ENCODE assay signal across 21 cellular contexts in genomic region chr2:190333395-190333794, GRCh38.
"Had no signal": no experiment of that assay in that cellular context is flagged by ENCODE, and none has a peak within 500 bp of the region (broad histone marks: within the 10 kb centered on the region; RNA-seq: fewer than 3 reads in every experiment).

No MANE protein-coding gene starts in this region.

- H3K4me3 ChIP-seq: prostate gland, right atrium auricular region, skin epidermis, upper lobe of right lung had no signal

- H3K27me3 ChIP-seq: right atrium auricular region, upper lobe of right lung had no signal

- H3K4me1 Mint-ChIP-seq: nephron progenitor cell; stimulated activated naive CD8-positive, alpha-beta T cell treated with anti-CD3 and anti-CD28 coated beads, Interleukin-15, amount 100 ng/mL, for 72 hours had no signal

- H3K4me3 Mint-ChIP-seq: activated T-cell treated with anti-CD3 and anti-CD28 coated beads, Interleukin-2, amount 50 U/mL, for 72 hours; nephron progenitor cell; stimulated activated naive CD8-positive, alpha-beta T cell treated with anti-CD3 and anti-CD28 coated beads, Interleukin-15, amount 100 ng/mL, for 72 hours had no signal

- ATAC-seq: activated T-cell treated with anti-CD3 and anti-CD28 coated beads, Interleukin-2, amount 50 U/mL, for 72 hours; stimulated activated naive CD8-positive, alpha-beta T cell treated with anti-CD3 and anti-CD28 coated beads, Interleukin-15, amount 100 ng/mL, for 72 hours; upper lobe of right lung had no signal

- DNase-seq: activated CD4-positive, alpha-beta T cell treated with anti-CD3 and anti-CD28 coated beads, Interleukin-2, amount 50 U/mL, for 1 hour; activated CD4-positive, CD25-positive, alpha-beta regulatory T cell treated with anti-CD3 and anti-CD28 coated beads, Interleukin-2, amount 50 U/mL, for 72 hours; activated CD8-positive, alpha-beta memory T cell treated with anti-CD3 and anti-CD28 coated beads for 24 hours; activated effector memory CD4-positive, alpha-beta T cell treated with anti-CD3 and anti-CD28 coated beads, Interleukin-2, amount 50 U/mL, for 16 hours; activated naive CD4-positive, alpha-beta T cell treated with anti-CD3 and anti-CD28 coated beads, Interleukin-2, amount 50 U/mL, for 16 hours; activated T-cell treated with anti-CD3 and anti-CD28 coated beads, Interleukin-2, amount 50 U/mL, for 72 hours; cerebellar nuclear complex; effector CD8-positive, alpha-beta T cell; foreskin fibroblast; hippocampal formation; left colon; midbrain; nephron progenitor cell; occipital lobe; stimulated activated CD4-positive, alpha-beta T cell treated with anti-CD3 and anti-CD28 coated beads, Interleukin-4, amount 100 ng/mL, for 1 hour; stimulated activated naive CD8-positive, alpha-beta T cell treated with anti-CD3 and anti-CD28 coated beads, Interleukin-15, amount 100 ng/mL, for 72 hours; T1000; upper lobe of right lung had no signal

- H3K27ac ChIP-seq: prostate gland, upper lobe of right lung had no signal

- H3K27ac Mint-ChIP-seq: activated T-cell treated with anti-CD3 and anti-CD28 coated beads, Interleukin-2, amount 50 U/mL, for 72 hours; nephron progenitor cell had no signal

- H3K36me3 ChIP-seq: prostate gland, right atrium auricular region, upper lobe of right lung had no signal

- H3K9me3 ChIP-seq: prostate gland, right atrium auricular region, upper lobe of right lung had no signal

- H3K4me1 ChIP-seq: prostate gland had no signal

- H3K9me3 Mint-ChIP-seq: activated T-cell treated with anti-CD3 and anti-CD28 coated beads, Interleukin-2, amount 50 U/mL, for 72 hours; nephron progenitor cell; stimulated activated naive CD8-positive, alpha-beta T cell treated with anti-CD3 and anti-CD28 coated beads, Interleukin-15, amount 100 ng/mL, for 72 hours had no signal
